ENCODE assay signal across 33 cellular contexts in the genomic region with DNA sequence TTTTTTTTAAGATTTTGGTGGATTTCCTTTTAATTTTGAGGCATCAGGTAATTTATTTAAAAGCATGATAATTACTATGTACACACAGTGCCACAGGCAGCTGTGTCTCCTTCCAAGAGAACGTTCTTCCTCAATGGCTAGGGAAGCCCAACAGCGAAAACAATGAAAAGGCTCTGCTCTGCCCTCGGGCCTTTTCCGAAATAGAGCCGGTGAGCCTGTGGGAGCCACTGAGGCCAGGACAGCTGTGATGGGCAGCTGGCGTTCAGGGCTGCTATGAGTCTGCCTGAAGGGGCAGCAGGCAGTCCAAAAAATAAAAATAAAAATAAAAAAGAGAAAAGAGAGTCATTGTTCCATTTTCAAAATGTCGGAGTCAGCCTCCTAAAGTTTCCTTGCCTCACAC.
"Had no signal": no experiment of that assay in that cellular context is flagged by ENCODE, and none has a peak within 500 bp of the region (broad histone marks: within the 10 kb centered on the region; RNA-seq: fewer than 3 reads in every experiment).

No MANE protein-coding gene starts in this region.

- H3K4me3 ChIP-seq: Peyer's patch had no signal

- H3K27ac ChIP-seq: Peyer's patch, WERI-Rb-1 had no signal

- H3K4me1 ChIP-seq: Peyer's patch had no signal

- H3K36me3 ChIP-seq: Peyer's patch, WERI-Rb-1 had no signal

- ATAC-seq: activated CD8-positive, alpha-beta memory T cell treated with anti-CD3 and anti-CD28 coated beads, Interleukin-2, amount 10 ng/mL, durations not matched to agents 7 days and 5 days; activated naive CD8-positive, alpha-beta T cell treated with anti-CD3 and anti-CD28 coated beads, Interleukin-2, amount 50 U/mL, for 24 hours; PC-3 had no signal

- H3K9me3 ChIP-seq: Peyer's patch had no signal

- DNase-seq: activated CD4-positive, alpha-beta memory T cell treated with anti-CD3 and anti-CD28 coated beads, Interleukin-2, amount 10 ng/mL, durations not matched to agents 7 days and 5 days; activated CD4-positive, alpha-beta T cell treated with anti-CD3 and anti-CD28 coated beads for 1 hour; activated CD4-positive, alpha-beta T cell treated with anti-CD3 and anti-CD28 coated beads for 48 hours; activated CD4-positive, CD25-positive, alpha-beta regulatory T cell; activated CD8-positive, alpha-beta memory T cell treated with anti-CD3 and anti-CD28 coated beads for 24 hours; activated CD8-positive, alpha-beta memory T cell treated with anti-CD3 and anti-CD28 coated beads, Interleukin-2, amount 10 ng/mL, durations not matched to agents 7 days and 5 days; activated CD8-positive, alpha-beta memory T cell treated with anti-CD3 and anti-CD28 coated beads, Interleukin-2, amount 50 U/mL, for 48 hours; activated effector memory CD4-positive, alpha-beta T cell treated with Interleukin-2 at 50 U/mL for 16 hours; activated naive CD4-positive, alpha-beta T cell treated with anti-CD3 and anti-CD28 coated beads, Interleukin-2, amount 10 ng/mL, durations not matched to agents 7 days and 5 days; activated naive CD8-positive, alpha-beta T cell treated with anti-CD3 and anti-CD28 coated beads, Interleukin-2, amount 50 U/mL, for 24 hours; activated T-cell treated with anti-CD3 and anti-CD28 coated beads, Interleukin-2, amount 50 U/mL, for 48 hours; anterior cingulate cortex; caudate nucleus; cerebellar nuclear complex; Karpas-422; KBM-7; NCI-H1694; NCI-H1930; NCI-H2107; NCI-H2171; NCI-H226; NCI-H524 treated with DMSO at 0.1 percent for 48 hours; NCI-H82; NK-92 treated with Interleukin-12 subunit alpha and Interleukin-12 subunit beta, amount 100 ng/mL, for 24 hours; PC-3; Peyer's patch; RPMI8226; SHP77 treated with DMSO at 0.1 percent for 48 hours; SW 1271; T-helper 1 cell; T-helper 2 cell; T-helper 9 cell; WERI-Rb-1 had no signal

- H3K27me3 ChIP-seq: Peyer's patch had no signal
